In the genomic region with DNA sequence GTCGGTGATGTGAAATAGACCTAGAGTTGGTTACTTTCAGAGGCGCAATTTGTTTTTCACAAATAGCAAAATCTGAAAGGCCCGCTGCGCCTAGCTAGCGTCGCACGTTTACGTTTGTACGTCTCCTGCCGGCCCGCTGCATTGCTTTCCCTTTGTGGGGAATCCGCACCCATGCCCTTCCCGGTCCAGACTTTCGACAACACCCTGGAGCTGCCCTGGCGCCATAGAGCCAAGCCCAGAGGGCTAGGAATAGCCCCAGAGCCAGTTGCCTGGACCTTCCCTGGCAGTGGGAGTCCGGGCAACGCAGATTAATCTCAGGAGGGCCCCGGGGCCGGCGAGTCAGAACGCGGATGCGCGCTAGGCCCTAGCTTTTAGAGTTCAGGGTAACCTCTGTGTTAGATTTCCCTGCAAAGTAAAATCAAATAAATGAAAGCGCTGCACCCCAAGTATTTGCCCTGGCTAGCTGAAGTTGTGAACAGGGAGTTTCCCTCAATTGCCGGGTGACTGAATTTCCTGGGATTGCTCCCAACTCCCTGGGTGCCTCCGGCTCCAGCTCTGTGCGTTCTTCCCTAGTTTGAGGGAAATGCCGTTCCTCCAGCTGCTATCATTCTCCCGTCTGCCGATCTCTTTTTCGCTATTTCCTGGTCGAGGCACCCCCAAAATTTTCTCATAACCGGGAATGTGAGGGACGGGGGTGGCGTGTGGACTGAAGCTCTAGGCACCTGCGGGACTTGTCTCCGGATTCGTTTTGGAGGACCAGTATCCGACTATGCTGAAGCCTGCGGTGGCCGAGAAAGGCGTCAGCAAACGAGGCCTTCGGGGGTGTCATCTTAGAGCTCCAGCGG, we compare ENCODE assay signal across 1 cellular context.
A peak's percentile ranks its signal among the peaks of the same experiment; 100 is the strongest.
TF ChIP-seq lines count a peak whose summit lies in the region.

No MANE protein-coding gene starts in this region.

TF ChIP-seq in H1, 55 proteins besides CTCF, POLR2A, EP300 and RAD21:
- TF ChIP-seq CEBPB (IDR thresholded peaks at IDR 0.05; ENCODE audit: low read depth, low read length) (no peak), NANOG (IDR thresholded peaks at IDR 0.05; ENCODE audit: insufficient read depth, low read depth, low read length, poor library complexity, severe bottlenecking) (no peak), EZH2 (IDR thresholded peaks at IDR 0.05; ENCODE audit: low read depth, low read length, severe bottlenecking) (peak; percentile 94), SP1 (IDR thresholded peaks at IDR 0.05; ENCODE audit: low read depth, low read length) (peak; percentile 70; the same call in 1 of the 2 replicates), USF2 (IDR thresholded peaks at IDR 0.05; ENCODE audit: low read length) (no peak), KDM4A (IDR thresholded peaks at IDR 0.05; ENCODE audit: low read depth, low read length, severe bottlenecking) (no peak), TCF12 (IDR thresholded peaks at IDR 0.05; ENCODE audit: low read depth, low read length) (no peak), RXRA (IDR thresholded peaks at IDR 0.05; ENCODE audit: insufficient read depth, low read depth, low read length) (no peak), JUND (IDR thresholded peaks at IDR 0.05; ENCODE audit: low read length) (no peak), BACH1 (IDR thresholded peaks at IDR 0.05; ENCODE audit: low read length) (no peak), SAP30 (IDR thresholded peaks at IDR 0.05; ENCODE audit: insufficient read depth, insufficient replicate concordance, low read length) (no peak), CHD1 (IDR thresholded peaks at IDR 0.05; ENCODE audit: low read depth, low read length) (no peak), CBX8 (IDR thresholded peaks at IDR 0.05; ENCODE audit: borderline replicate concordance, low read depth, low read length) (no peak), SP2 (IDR thresholded peaks at IDR 0.05; ENCODE audit: low read length) (no peak), PHF8 (conservative IDR thresholded peaks at IDR 0.05; ENCODE audit: low read depth, low read length) (no peak), BRCA1 (IDR thresholded peaks at IDR 0.05; ENCODE audit: low read depth, low read length) (no peak), FOSL1 (IDR thresholded peaks at IDR 0.05; ENCODE audit: insufficient read depth, low read depth, low read length) (no peak), JUN (IDR thresholded peaks at IDR 0.05; ENCODE audit: low read depth, low read length) (no peak), TAF7 (optimal IDR thresholded peaks at IDR 0.05; ENCODE audit: borderline replicate concordance, low read depth, low read length) (no peak), TBP (IDR thresholded peaks at IDR 0.05; ENCODE audit: low read depth, low read length) (no peak), RFX5 (IDR thresholded peaks at IDR 0.05; ENCODE audit: borderline replicate concordance, low read depth, low read length) (no peak), RNF2 (IDR thresholded peaks at IDR 0.05; ENCODE audit: borderline replicate concordance, low read depth, low read length, missing control alignments, poor library complexity, severe bottlenecking) (peak; percentile 92), SUZ12 (IDR thresholded peaks at IDR 0.05; ENCODE audit: low read length) (peak; percentile 98), CREB1 (IDR thresholded peaks at IDR 0.05) (no peak), GTF2F1 (IDR thresholded peaks at IDR 0.05; ENCODE audit: borderline replicate concordance, low read depth, low read length) (no peak), MAX (IDR thresholded peaks at IDR 0.05) (peak; percentile 26; the same call in 1 of the 2 replicates), ZNF274 (IDR thresholded peaks at IDR 0.05; ENCODE audit: borderline replicate concordance, extremely low read depth, low read length) (no peak), EGR1 (IDR thresholded peaks at IDR 0.05; ENCODE audit: borderline replicate concordance, low read depth, low read length) (no peak), GABPA (IDR thresholded peaks at IDR 0.05; ENCODE audit: borderline replicate concordance, insufficient read depth, low read length) (no peak), CTBP2 (IDR thresholded peaks at IDR 0.05; ENCODE audit: borderline replicate concordance, insufficient read depth, insufficient read length, low read length) (no peak), KDM5A (IDR thresholded peaks at IDR 0.05; ENCODE audit: low read length) (no peak), CHD2 (IDR thresholded peaks at IDR 0.05; ENCODE audit: low read length) (no peak), YY1 (IDR thresholded peaks at IDR 0.05; ENCODE audit: low read depth, low read length) (peak; percentile 33; the same call in 1 of the 2 replicates), SIRT6 (IDR thresholded peaks at IDR 0.05; ENCODE audit: low read length) (no peak), MAFK (IDR thresholded peaks at IDR 0.05; ENCODE audit: low read depth, low read length) (no peak), POLR2AphosphoS5 (IDR thresholded peaks at IDR 0.05; ENCODE audit: low read depth, low read length) (no peak), TAF1 (IDR thresholded peaks at IDR 0.05; ENCODE audit: low read depth, low read length) (no peak)
- TF ChIP-seq, protein P1, sequence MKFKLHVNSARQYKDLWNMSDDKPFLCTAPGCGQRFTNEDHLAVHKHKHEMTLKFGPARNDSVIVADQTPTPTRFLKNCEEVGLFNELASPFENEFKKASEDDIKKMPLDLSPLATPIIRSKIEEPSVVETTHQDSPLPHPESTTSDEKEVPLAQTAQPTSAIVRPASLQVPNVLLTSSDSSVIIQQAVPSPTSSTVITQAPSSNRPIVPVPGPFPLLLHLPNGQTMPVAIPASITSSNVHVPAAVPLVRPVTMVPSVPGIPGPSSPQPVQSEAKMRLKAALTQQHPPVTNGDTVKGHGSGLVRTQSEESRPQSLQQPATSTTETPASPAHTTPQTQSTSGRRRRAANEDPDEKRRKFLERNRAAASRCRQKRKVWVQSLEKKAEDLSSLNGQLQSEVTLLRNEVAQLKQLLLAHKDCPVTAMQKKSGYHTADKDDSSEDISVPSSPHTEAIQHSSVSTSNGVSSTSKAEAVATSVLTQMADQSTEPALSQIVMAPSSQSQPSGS (IDR thresholded peaks at IDR 0.05; ENCODE audit: low read length): no peak
- TF ChIP-seq, protein P2, sequence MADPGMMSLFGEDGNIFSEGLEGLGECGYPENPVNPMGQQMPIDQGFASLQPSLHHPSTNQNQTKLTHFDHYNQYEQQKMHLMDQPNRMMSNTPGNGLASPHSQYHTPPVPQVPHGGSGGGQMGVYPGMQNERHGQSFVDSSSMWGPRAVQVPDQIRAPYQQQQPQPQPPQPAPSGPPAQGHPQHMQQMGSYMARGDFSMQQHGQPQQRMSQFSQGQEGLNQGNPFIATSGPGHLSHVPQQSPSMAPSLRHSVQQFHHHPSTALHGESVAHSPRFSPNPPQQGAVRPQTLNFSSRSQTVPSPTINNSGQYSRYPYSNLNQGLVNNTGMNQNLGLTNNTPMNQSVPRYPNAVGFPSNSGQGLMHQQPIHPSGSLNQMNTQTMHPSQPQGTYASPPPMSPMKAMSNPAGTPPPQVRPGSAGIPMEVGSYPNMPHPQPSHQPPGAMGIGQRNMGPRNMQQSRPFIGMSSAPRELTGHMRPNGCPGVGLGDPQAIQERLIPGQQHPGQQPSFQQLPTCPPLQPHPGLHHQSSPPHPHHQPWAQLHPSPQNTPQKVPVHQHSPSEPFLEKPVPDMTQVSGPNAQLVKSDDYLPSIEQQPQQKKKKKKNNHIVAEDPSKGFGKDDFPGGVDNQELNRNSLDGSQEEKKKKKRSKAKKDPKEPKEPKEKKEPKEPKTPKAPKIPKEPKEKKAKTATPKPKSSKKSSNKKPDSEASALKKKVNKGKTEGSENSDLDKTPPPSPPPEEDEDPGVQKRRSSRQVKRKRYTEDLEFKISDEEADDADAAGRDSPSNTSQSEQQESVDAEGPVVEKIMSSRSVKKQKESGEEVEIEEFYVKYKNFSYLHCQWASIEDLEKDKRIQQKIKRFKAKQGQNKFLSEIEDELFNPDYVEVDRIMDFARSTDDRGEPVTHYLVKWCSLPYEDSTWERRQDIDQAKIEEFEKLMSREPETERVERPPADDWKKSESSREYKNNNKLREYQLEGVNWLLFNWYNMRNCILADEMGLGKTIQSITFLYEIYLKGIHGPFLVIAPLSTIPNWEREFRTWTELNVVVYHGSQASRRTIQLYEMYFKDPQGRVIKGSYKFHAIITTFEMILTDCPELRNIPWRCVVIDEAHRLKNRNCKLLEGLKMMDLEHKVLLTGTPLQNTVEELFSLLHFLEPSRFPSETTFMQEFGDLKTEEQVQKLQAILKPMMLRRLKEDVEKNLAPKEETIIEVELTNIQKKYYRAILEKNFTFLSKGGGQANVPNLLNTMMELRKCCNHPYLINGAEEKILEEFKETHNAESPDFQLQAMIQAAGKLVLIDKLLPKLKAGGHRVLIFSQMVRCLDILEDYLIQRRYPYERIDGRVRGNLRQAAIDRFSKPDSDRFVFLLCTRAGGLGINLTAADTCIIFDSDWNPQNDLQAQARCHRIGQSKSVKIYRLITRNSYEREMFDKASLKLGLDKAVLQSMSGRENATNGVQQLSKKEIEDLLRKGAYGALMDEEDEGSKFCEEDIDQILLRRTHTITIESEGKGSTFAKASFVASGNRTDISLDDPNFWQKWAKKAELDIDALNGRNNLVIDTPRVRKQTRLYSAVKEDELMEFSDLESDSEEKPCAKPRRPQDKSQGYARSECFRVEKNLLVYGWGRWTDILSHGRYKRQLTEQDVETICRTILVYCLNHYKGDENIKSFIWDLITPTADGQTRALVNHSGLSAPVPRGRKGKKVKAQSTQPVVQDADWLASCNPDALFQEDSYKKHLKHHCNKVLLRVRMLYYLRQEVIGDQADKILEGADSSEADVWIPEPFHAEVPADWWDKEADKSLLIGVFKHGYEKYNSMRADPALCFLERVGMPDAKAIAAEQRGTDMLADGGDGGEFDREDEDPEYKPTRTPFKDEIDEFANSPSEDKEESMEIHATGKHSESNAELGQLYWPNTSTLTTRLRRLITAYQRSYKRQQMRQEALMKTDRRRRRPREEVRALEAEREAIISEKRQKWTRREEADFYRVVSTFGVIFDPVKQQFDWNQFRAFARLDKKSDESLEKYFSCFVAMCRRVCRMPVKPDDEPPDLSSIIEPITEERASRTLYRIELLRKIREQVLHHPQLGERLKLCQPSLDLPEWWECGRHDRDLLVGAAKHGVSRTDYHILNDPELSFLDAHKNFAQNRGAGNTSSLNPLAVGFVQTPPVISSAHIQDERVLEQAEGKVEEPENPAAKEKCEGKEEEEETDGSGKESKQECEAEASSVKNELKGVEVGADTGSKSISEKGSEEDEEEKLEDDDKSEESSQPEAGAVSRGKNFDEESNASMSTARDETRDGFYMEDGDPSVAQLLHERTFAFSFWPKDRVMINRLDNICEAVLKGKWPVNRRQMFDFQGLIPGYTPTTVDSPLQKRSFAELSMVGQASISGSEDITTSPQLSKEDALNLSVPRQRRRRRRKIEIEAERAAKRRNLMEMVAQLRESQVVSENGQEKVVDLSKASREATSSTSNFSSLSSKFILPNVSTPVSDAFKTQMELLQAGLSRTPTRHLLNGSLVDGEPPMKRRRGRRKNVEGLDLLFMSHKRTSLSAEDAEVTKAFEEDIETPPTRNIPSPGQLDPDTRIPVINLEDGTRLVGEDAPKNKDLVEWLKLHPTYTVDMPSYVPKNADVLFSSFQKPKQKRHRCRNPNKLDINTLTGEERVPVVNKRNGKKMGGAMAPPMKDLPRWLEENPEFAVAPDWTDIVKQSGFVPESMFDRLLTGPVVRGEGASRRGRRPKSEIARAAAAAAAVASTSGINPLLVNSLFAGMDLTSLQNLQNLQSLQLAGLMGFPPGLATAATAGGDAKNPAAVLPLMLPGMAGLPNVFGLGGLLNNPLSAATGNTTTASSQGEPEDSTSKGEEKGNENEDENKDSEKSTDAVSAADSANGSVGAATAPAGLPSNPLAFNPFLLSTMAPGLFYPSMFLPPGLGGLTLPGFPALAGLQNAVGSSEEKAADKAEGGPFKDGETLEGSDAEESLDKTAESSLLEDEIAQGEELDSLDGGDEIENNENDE (IDR thresholded peaks at IDR 0.05; ENCODE audit: insufficient replicate concordance, low read length): no peak
- TF ChIP-seq, protein P3, sequence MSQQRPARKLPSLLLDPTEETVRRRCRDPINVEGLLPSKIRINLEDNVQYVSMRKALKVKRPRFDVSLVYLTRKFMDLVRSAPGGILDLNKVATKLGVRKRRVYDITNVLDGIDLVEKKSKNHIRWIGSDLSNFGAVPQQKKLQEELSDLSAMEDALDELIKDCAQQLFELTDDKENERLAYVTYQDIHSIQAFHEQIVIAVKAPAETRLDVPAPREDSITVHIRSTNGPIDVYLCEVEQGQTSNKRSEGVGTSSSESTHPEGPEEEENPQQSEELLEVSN (IDR thresholded peaks at IDR 0.05): peak; percentile 37; the same call in 1 of the 2 replicates
